In genomic region chr19:17402982-17403855, GRCh38 we compare ENCODE assay signal across 10 cellular contexts. TPM values are rescaled to one million over a fixed set of nuclear protein-coding genes. Genes with fewer than 3 reads are reported as not detected.
DNase-seq lines count a peak whose midpoint lies in the region; ATAC-seq, FAIRE-seq and TF ChIP-seq lines count a peak whose summit lies in the region.
"Had no signal": no experiment of that assay in that cellular context is flagged by ENCODE, and none has a peak within 500 bp of the region (broad histone marks: within the 10 kb centered on the region; RNA-seq: fewer than 3 reads in every experiment).

No MANE protein-coding gene starts in this region.

- H3K36me3 Mint-ChIP-seq in central memory CD8-positive, alpha-beta T cell (ENCODE audit: insufficient read depth): peaks cover 31% of the 10 kb centered on the region
- H3K36me3 Mint-ChIP-seq in nephron progenitor cell (ENCODE audit: low read depth): peaks cover 20% of the 10 kb centered on the region
- H3K36me3 Mint-ChIP-seq: IgD-negative memory B cell had no signal

- TF ChIP-seq CTCF in nephron progenitor cell (IDR thresholded peaks at IDR 0.05): no peak

- ATAC-seq in central memory CD8-positive, alpha-beta T cell (replicated peaks; ENCODE audit: extremely low read depth, poor library complexity, severe bottlenecking): no peak
- ATAC-seq in GM21825 (IDR thresholded peaks at IDR 0.05; ENCODE audit: unreplicated experiment) (no peak), HG02852 (IDR thresholded peaks at IDR 0.05; ENCODE audit: unreplicated experiment) (no peak)

- intact Hi-C loops in posterior cingulate gyrus (cut with DNase I): no loop called here

- no peak for TF ChIP-seq POLR2A in GM12892 (IDR thresholded peaks at IDR 0.05; ENCODE audit: low read depth, low read length)

- H3K27me3 Mint-ChIP-seq in central memory CD8-positive, alpha-beta T cell: no peaks in the 10 kb centered on the region
- no peaks in the 10 kb centered on the region for H3K27me3 Mint-ChIP-seq in nephron progenitor cell (ENCODE audit: low read depth, poor library complexity)
- H3K27me3 Mint-ChIP-seq: IgD-negative memory B cell had no signal

- no peak for FAIRE-seq in GM12892 (lab: Jason Lieb, UNC)

- peak overlapping the region; percentile 89 for H3K4me3 Mint-ChIP-seq in central memory CD8-positive, alpha-beta T cell
- peak overlapping the region; percentile 89 for H3K4me3 Mint-ChIP-seq in nephron progenitor cell

- peak; percentile 68 for DNase-seq in GM12892 (ENCODE audit: insufficient read length)
- DNase-seq in T follicular helper cell (ENCODE audit: low read depth): peak; percentile 34
- no peak for DNase-seq in central memory CD8-positive, alpha-beta T cell (ENCODE audit: low spot score in 2 of 2)
- DNase-seq in nephron progenitor cell: peak; percentile 71
- DNase-seq in posterior cingulate gyrus: no peak
- no peak for DNase-seq in OCI-M2 (lab: John Stamatoyannopoulos, UW; ENCODE audit: unreplicated experiment)

- peaks cover 44% of the 10 kb centered on the region for H3K4me1 Mint-ChIP-seq in central memory CD8-positive, alpha-beta T cell
- H3K4me1 Mint-ChIP-seq in nephron progenitor cell: peaks cover 55% of the 10 kb centered on the region

- no peaks in the 10 kb centered on the region for H3K9me3 Mint-ChIP-seq in central memory CD8-positive, alpha-beta T cell
- H3K9me3 Mint-ChIP-seq in nephron progenitor cell: no peaks in the 10 kb centered on the region
- H3K9me3 Mint-ChIP-seq: IgD-negative memory B cell had no signal

- H3K27ac Mint-ChIP-seq in central memory CD8-positive, alpha-beta T cell (ENCODE audit: low read depth): peak overlapping the region; percentile 54
- peak overlapping the region; percentile 88 for H3K27ac Mint-ChIP-seq in nephron progenitor cell

RNA-seq across cellular contexts. Expression of gene BST2, which starts 2.2 kb away (rescaled TPM):
- 266 TPM for polyA plus RNA-seq in GM12892 (2012; ENCODE audit: missing spikeins)

RNA-seq across cellular contexts. Expression of gene CCDC194, which starts 9.2 kb away (rescaled TPM):
- polyA plus RNA-seq in GM12892 (2012; ENCODE audit: missing spikeins): 1.6 TPM
- polyA plus RNA-seq: esophagus, IgD-negative memory B cell had no signal

RNA-seq across cellular contexts. Expression of gene MVB12A, which starts 16.6 kb away (rescaled TPM):
- 13.6 TPM for polyA plus RNA-seq in GM12892 (2012; ENCODE audit: missing spikeins)

RNA-seq across cellular contexts. Expression of gene PLVAP, which starts 26.1 kb away (rescaled TPM):
- polyA plus RNA-seq in GM12892 (2012; ENCODE audit: missing spikeins): 0.15 TPM
- polyA plus RNA-seq: IgD-negative memory B cell had no signal

RNA-seq across cellular contexts. Expression of gene TMEM221, which starts 45.2 kb away (rescaled TPM):
- not detected for polyA plus RNA-seq in GM12892 (2012; ENCODE audit: missing spikeins)
- polyA plus RNA-seq: IgD-negative memory B cell had no signal

Comparison
In these comparisons a context has a peak if more than half of its experiments do, and no peak if none do; other contexts are left out.
1. DNase-seq: peak in GM12892 (single experiment), T follicular helper cell (single experiment) and nephron progenitor cell (single experiment); none in central memory CD8-positive, alpha-beta T cell (0 of 2), posterior cingulate gyrus (0 of 10) and OCI-M2 (single experiment).